In genomic region chr16:87404764-87405625, GRCh38 we compare ENCODE assay signal across 18 cellular contexts. TPM values are rescaled to one million over a fixed set of nuclear protein-coding genes. Genes with fewer than 3 reads are reported as not detected.
DNase-seq lines count a peak whose midpoint lies in the region; ATAC-seq and TF ChIP-seq lines count a peak whose summit lies in the region.
"Had no signal": no experiment of that assay in that cellular context is flagged by ENCODE, and none has a peak within 500 bp of the region (broad histone marks: within the 10 kb centered on the region; RNA-seq: fewer than 3 reads in every experiment).

No MANE protein-coding gene starts in this region.

- ATAC-seq in natural killer cell (peak in 2 of 3 donors; percentile 23 to 35), mucosa of descending colon (peak; percentile 37)
- no peak for ATAC-seq in natural killer cell treated with Interleukin-12 subunit alpha and Interleukin-12 subunit beta and Interleukin-15 and Interleukin-18, amount 100 ng/mL, for 72 hours
- ATAC-seq: activated CD8-positive, alpha-beta memory T cell treated with anti-CD3 and anti-CD28 coated beads, Interleukin-2, amount 10 ng/mL, durations not matched to agents 7 days and 5 days had no signal

- H3K4me3 Mint-ChIP-seq in natural killer cell (peak overlapping the region; percentile 47), endodermal cell (no peak overlapping the region), type B pancreatic cell (no peak overlapping the region)
- no peak overlapping the region for H3K4me3 Mint-ChIP-seq in natural killer cell treated with Interleukin-12 subunit alpha and Interleukin-12 subunit beta and Interleukin-15 and Interleukin-18, amount 100 ng/mL, for 72 hours
- H3K4me3 Mint-ChIP-seq: activated CD8-positive, alpha-beta memory T cell treated with anti-CD3 and anti-CD28 coated beads, Interleukin-2, amount 10 ng/mL, durations not matched to agents 7 days and 5 days; T-helper 2 cell treated with Interferon-gamma antibody and Interleukin-4, amounts not matched to agents 5 μg/mL and 100 μg/mL, for 36 hours had no signal

- no peak for TF ChIP-seq CTCF in natural killer cell (IDR thresholded peaks at IDR 0.05)
- TF ChIP-seq CTCF in endodermal cell (conservative IDR thresholded peaks at IDR 0.05) = no peak
- no peak for TF ChIP-seq CTCF in mucosa of descending colon (IDR thresholded peaks at IDR 0.05)
- TF ChIP-seq CTCF in type B pancreatic cell (conservative IDR thresholded peaks at IDR 0.05) = no peak
- no peak for TF ChIP-seq CTCF in GM10248 (IDR thresholded peaks at IDR 0.05; ENCODE audit: control extremely low read depth, extremely low read depth, low read depth, missing control alignments)

- H3K27ac Mint-ChIP-seq in natural killer cell (peak overlapping the region in 1 of 2 donors; percentile 58), endodermal cell (no peak overlapping the region), type B pancreatic cell (peak overlapping the region; percentile 63)
- H3K27ac Mint-ChIP-seq in natural killer cell treated with Interleukin-12 subunit alpha and Interleukin-12 subunit beta and Interleukin-15 and Interleukin-18, amount 100 ng/mL, for 72 hours = no peak overlapping the region
- H3K27ac Mint-ChIP-seq: activated CD8-positive, alpha-beta memory T cell treated with anti-CD3 and anti-CD28 coated beads, Interleukin-2, amount 10 ng/mL, durations not matched to agents 7 days and 5 days; T-helper 2 cell treated with Interferon-gamma antibody and Interleukin-4, amounts not matched to agents 5 μg/mL and 100 μg/mL, for 36 hours had no signal

- H3K4me3 ChIP-seq in endodermal cell (ENCODE audit: low read length) (no peak overlapping the region), mucosa of descending colon (no peak overlapping the region)

- H3K36me3 ChIP-seq in endodermal cell (ENCODE audit: control insufficient read depth, insufficient read depth, low read length) (peaks cover 75% of the 10 kb centered on the region), mucosa of descending colon (ENCODE audit: low read depth) (no peaks in the 10 kb centered on the region)

- no peaks in the 10 kb centered on the region for H3K9me3 Mint-ChIP-seq in natural killer cell
- no peaks in the 10 kb centered on the region for H3K9me3 Mint-ChIP-seq in natural killer cell treated with Interleukin-12 subunit alpha and Interleukin-12 subunit beta and Interleukin-15 and Interleukin-18, amount 100 ng/mL, for 72 hours
- no peaks in the 10 kb centered on the region for H3K9me3 Mint-ChIP-seq in endodermal cell
- H3K9me3 Mint-ChIP-seq in type B pancreatic cell = no peaks in the 10 kb centered on the region
- H3K9me3 Mint-ChIP-seq: T-helper 2 cell treated with Interferon-gamma antibody and Interleukin-4, amounts not matched to agents 5 μg/mL and 100 μg/mL, for 36 hours had no signal

- H3K27me3 Mint-ChIP-seq in natural killer cell (ENCODE audit: low read depth in 2 of 2) (no peaks in the 10 kb centered on the region), endodermal cell (ENCODE audit: insufficient read depth) (no peaks in the 10 kb centered on the region), type B pancreatic cell (no peaks in the 10 kb centered on the region)
- H3K27me3 Mint-ChIP-seq in natural killer cell treated with Interleukin-12 subunit alpha and Interleukin-12 subunit beta and Interleukin-15 and Interleukin-18, amount 100 ng/mL, for 72 hours = no peaks in the 10 kb centered on the region
- H3K27me3 Mint-ChIP-seq: activated CD8-positive, alpha-beta memory T cell treated with anti-CD3 and anti-CD28 coated beads, Interleukin-2, amount 10 ng/mL, durations not matched to agents 7 days and 5 days had no signal

- intact Hi-C loops in natural killer cell (cut with micrococcal nuclease) (no loop called here), mucosa of descending colon (cut with DNase I, micrococcal nuclease) (no loop called here)

- CTCF ChIA-PET in GM10248 (lab: Yijun Ruan, JAX) = interaction anchor here (1.2 to 1.7 kb wide), 2 partner anchors 11 to 146 kb away, joined by 3 to 6 read pairs; no protein-coding TSS in a partner anchor

- 90 to 94% methylated on average over 13 to 18 of the region's 19 CpGs for WGBS in endodermal cell (ENCODE audit: insufficient coverage in 1 of 2, insufficient read length in 1 of 2), 2 experiments

- H3K27ac ChIP-seq in endodermal cell (ENCODE audit: low read depth, low read length) = no peak overlapping the region

- POLR2A ChIA-PET in GM10248 (lab: Yijun Ruan, JAX) = interaction anchor here (0.5 to 1.4 kb wide), 2 partner anchors 10 to 365 kb away, joined by 4 to 9 read pairs; no protein-coding TSS in a partner anchor

- no peaks in the 10 kb centered on the region for H3K27me3 ChIP-seq in endodermal cell (ENCODE audit: control insufficient read depth, insufficient read depth, low read length, poor library complexity, severe bottlenecking)

- H3K4me1 Mint-ChIP-seq in natural killer cell (no peaks in the 10 kb centered on the region), endodermal cell (peaks cover 8% of the 10 kb centered on the region), type B pancreatic cell (ENCODE audit: unreplicated experiment) (no peaks in the 10 kb centered on the region)
- H3K4me1 Mint-ChIP-seq in natural killer cell treated with Interleukin-12 subunit alpha and Interleukin-12 subunit beta and Interleukin-15 and Interleukin-18, amount 100 ng/mL, for 72 hours (ENCODE audit: low read depth in 2 of 2) = peaks cover 0 to 7% of the 10 kb centered on the region in 2 donors

- H3K9me3 ChIP-seq in endodermal cell (ENCODE audit: control insufficient read depth, low read length) (no peaks in the 10 kb centered on the region), mucosa of descending colon (no peaks in the 10 kb centered on the region)

- DNase-seq in natural killer cell (no peak), endodermal cell (peak; percentile 39), mucosa of descending colon (no peak), type B pancreatic cell (ENCODE audit: extremely low spot score, unreplicated experiment) (no peak), SK-N-DZ (ENCODE audit: low spot score) (no peak), GM10248 (ENCODE audit: extremely low spot score) (no peak), cerebellar cortex (ENCODE audit: low spot score) (no peak)
- DNase-seq in natural killer cell treated with Interleukin-12 subunit alpha and Interleukin-12 subunit beta and Interleukin-15 and Interleukin-18, amount 100 ng/mL, for 72 hours (ENCODE audit: low spot score) = no peak
- DNase-seq: activated CD4-positive, alpha-beta T cell treated with anti-CD3 and anti-CD28 coated beads for 1 hour; activated CD8-positive, alpha-beta memory T cell treated with anti-CD3 and anti-CD28 coated beads, Interleukin-2, amount 10 ng/mL, durations not matched to agents 7 days and 5 days; activated gamma-delta T cell treated with Interleukin-2 at 50 U/mL for 16 hours; DMS53; HCEC 1CT; NCI-H1694 treated with DMSO at 0.1 percent for 48 hours; NCI-H446; SHP77 treated with DMSO at 0.1 percent for 48 hours; stimulated activated CD4-positive, alpha-beta T cell treated with anti-CD3 and anti-CD28 coated beads, Interleukin-15, amount 100 ng/mL, for 24 hours had no signal

- no peak overlapping the region for H3K9ac ChIP-seq in endodermal cell (ENCODE audit: extremely low read depth, low read length, poor library complexity, severe bottlenecking)

- H3K4me1 ChIP-seq in endodermal cell (ENCODE audit: control insufficient read depth, insufficient read depth, low read length) = no peaks in the 10 kb centered on the region
- no peaks in the 10 kb centered on the region for H3K4me1 ChIP-seq in mucosa of descending colon (ENCODE audit: low read depth)

- H3K36me3 Mint-ChIP-seq in natural killer cell (peaks cover 14% of the 10 kb centered on the region), endodermal cell (ENCODE audit: low read depth) (peaks cover 60% of the 10 kb centered on the region), type B pancreatic cell (peaks cover 19% of the 10 kb centered on the region)
- H3K36me3 Mint-ChIP-seq in natural killer cell treated with Interleukin-12 subunit alpha and Interleukin-12 subunit beta and Interleukin-15 and Interleukin-18, amount 100 ng/mL, for 72 hours = peaks cover 11% of the 10 kb centered on the region

RNA-seq across cellular contexts. Expression of gene MAP1LC3B, which starts 12.9 kb away (rescaled TPM):
- total RNA-seq in natural killer cell (100 to 1,000 TPM; 171 to 220 (median 172) TPM), endodermal cell (10 to 100 TPM; 56.4 to 62.4 TPM), mucosa of descending colon (10 to 100 TPM; 66.5 to 82.9 (median 67.3) TPM), type B pancreatic cell (ENCODE audit: low replicate concordance) (44.4 and 58.5 TPM in 2 replicates)
- 10 to 100 TPM; 41.0 to 84.2 TPM for total RNA-seq in natural killer cell treated with Interleukin-12 subunit alpha and Interleukin-12 subunit beta and Interleukin-15 and Interleukin-18, amount 100 ng/mL, for 72 hours
- polyA plus RNA-seq in endodermal cell (2013, experiment 1 of 2) = 67.5 TPM
- polyA plus RNA-seq in endodermal cell (2013, experiment 2 of 2) = 73.4 TPM
- polyA plus RNA-seq in SK-N-DZ (2014; cell fraction: cytosol; rRNA removed) = 20.0 and 20.9 TPM in 2 replicates
- polyA plus RNA-seq in SK-N-DZ (2014; cell fraction: nucleus; rRNA removed) = 12.2 and 28.2 TPM in 2 replicates

RNA-seq across cellular contexts. Expression of gene FBXO31, which starts 21.4 kb away (rescaled TPM):
- total RNA-seq in natural killer cell (10 to 100 TPM; 32.2 to 47.2 (median 37.6) TPM), endodermal cell (10 to 100 TPM; 18.6 to 22.1 TPM), mucosa of descending colon (100 to 1,000 TPM in 1 of 3 donors, 10 to 100 TPM in 2; 54.2 to 104 (median 63.9) TPM), type B pancreatic cell (ENCODE audit: low replicate concordance) (26.5 and 35.1 TPM in 2 replicates)
- 10 to 100 TPM; 30.5 to 36.9 TPM for total RNA-seq in natural killer cell treated with Interleukin-12 subunit alpha and Interleukin-12 subunit beta and Interleukin-15 and Interleukin-18, amount 100 ng/mL, for 72 hours
- polyA plus RNA-seq in endodermal cell (2013, experiment 1 of 2) = 13.4 TPM
- 9.5 TPM for polyA plus RNA-seq in endodermal cell (2013, experiment 2 of 2)
- 16.3 and 28.1 TPM in 2 replicates for polyA plus RNA-seq in SK-N-DZ (2014; cell fraction: cytosol; rRNA removed)
- 25.0 and 32.5 TPM in 2 replicates for polyA plus RNA-seq in SK-N-DZ (2014; cell fraction: nucleus; rRNA removed)

Comparison
In these comparisons a context has a peak if more than half of its experiments do, and no peak if none do; other contexts are left out.
1. ATAC-seq: peak in natural killer cell (2 of 3) and mucosa of descending colon (single experiment); none in natural killer cell treated with Interleukin-12 subunit alpha and Interleukin-12 subunit beta and Interleukin-15 and Interleukin-18, amount 100 ng/mL, for 72 hours (0 of 2).